2 cellular contexts compared by ENCODE assay signal in genomic region chr5:68251386-68251785, GRCh38.
TF ChIP-seq lines count a peak whose summit lies in the region.

No MANE protein-coding gene starts in this region.

TF ChIP-seq in liver, 16 proteins besides CTCF, POLR2A, EP300 and RAD21 (continued from another document):
- TF ChIP-seq ZBTB33 (IDR thresholded peaks at IDR 0.05): no peak
- no peak for TF ChIP-seq SP1 (IDR thresholded peaks at IDR 0.05)
- TF ChIP-seq EGR1 (IDR thresholded peaks at IDR 0.05; ENCODE audit: low read depth in 2 of 2): no peak
- TF ChIP-seq FOXA1 (IDR thresholded peaks at IDR 0.05): no peak
- TF ChIP-seq HNF4G (IDR thresholded peaks at IDR 0.05): no peak
- TF ChIP-seq ATF3 (IDR thresholded peaks at IDR 0.05): no peak
- no peak for TF ChIP-seq RXRA (IDR thresholded peaks at IDR 0.05)
- no peak for TF ChIP-seq FOXA2 (IDR thresholded peaks at IDR 0.05)

TF ChIP-seq in HepG2, 621 proteins besides CTCF, POLR2A, EP300 and RAD21 (continued from another document):
- TF ChIP-seq PRPF4 (IDR thresholded peaks at IDR 0.05; ENCODE audit: low read depth, low read length, poor library complexity, severe bottlenecking) (no peak), ZNF772 (CRISPR knock-in tag; IDR thresholded peaks at IDR 0.05) (no peak), TEAD3 (CRISPR knock-in tag; optimal IDR thresholded peaks at IDR 0.05; ENCODE audit: borderline replicate concordance) (no peak), ZBTB46 (CRISPR knock-in tag; IDR thresholded peaks at IDR 0.05; ENCODE audit: borderline replicate concordance) (no peak), NFYB (CRISPR knock-in tag; IDR thresholded peaks at IDR 0.05) (no peak), SMAD9 (CRISPR knock-in tag; IDR thresholded peaks at IDR 0.05) (no peak), RFX5 (IDR thresholded peaks at IDR 0.05; ENCODE audit: low read depth, low read length) (no peak), ONECUT2 (CRISPR knock-in tag; IDR thresholded peaks at IDR 0.05) (no peak), AGO2 (optimal IDR thresholded peaks at IDR 0.05; ENCODE audit: low read depth, low read length) (no peak), CCAR2 (optimal IDR thresholded peaks at IDR 0.05; ENCODE audit: low read depth, low read length) (no peak)
